14 cellular contexts compared by ENCODE assay signal in genomic region chr5:168552146-168552545, GRCh38. TPM values are rescaled to one million over a fixed set of nuclear protein-coding genes. Genes with fewer than 3 reads are reported as not detected.
DNase-seq lines count a peak whose midpoint lies in the region; ATAC-seq and TF ChIP-seq lines count a peak whose summit lies in the region.
"Had no signal": no experiment of that assay in that cellular context is flagged by ENCODE, and none has a peak within 500 bp of the region (broad histone marks: within the 10 kb centered on the region; RNA-seq: fewer than 3 reads in every experiment).

No MANE protein-coding gene starts in this region.

- no peak overlapping the region for H2BK20ac ChIP-seq in H9 (ENCODE audit: low read depth, low read length, poor library complexity, severe bottlenecking)

- H2BK5ac ChIP-seq in H9 (ENCODE audit: insufficient read length, low read length): no peak overlapping the region

- H3K18ac ChIP-seq in H9 (ENCODE audit: insufficient read length, low read depth, low read length): no peak overlapping the region

- peaks cover 40 to 65% (median 54%) of the 10 kb centered on the region in 3 experiments for H3K36me3 Mint-ChIP-seq in H9 (ENCODE audit: insufficient read depth in 1 of 3, low read depth in 3 of 3)
- H3K36me3 Mint-ChIP-seq in stimulated activated naive B cell treated with anti-CD40 and anti-IgM and Interleukin-4, amounts not matched to agents 10 μg/mL and 1 μg/mL and 100 μg/mL, for 72 hours: peaks cover 33 to 57% of the 10 kb centered on the region in 2 donors

- no peaks in the 10 kb centered on the region for H3K79me2 ChIP-seq in H9 (ENCODE audit: insufficient read depth, low read length)

- no peak overlapping the region for H2BK15ac ChIP-seq in H9 (ENCODE audit: low read depth, low read length)

- no peaks in the 10 kb centered on the region for H3K27me3 ChIP-seq in H9 (ENCODE audit: insufficient read depth, low read length)
- H3K27me3 ChIP-seq: uterus had no signal

- H2BK12ac ChIP-seq in H9 (ENCODE audit: insufficient read length, low read depth, low read length): no peak overlapping the region

- H3T11ph ChIP-seq in H9 (ENCODE audit: low read length): no peak overlapping the region

- no peak overlapping the region for H2AFZ ChIP-seq in H9 (ENCODE audit: low read length)

- no peaks in the 10 kb centered on the region for H3K4me1 Mint-ChIP-seq in H9
- peaks cover 0 to 6% of the 10 kb centered on the region in 2 donors for H3K4me1 Mint-ChIP-seq in stimulated activated naive B cell treated with anti-CD40 and anti-IgM and Interleukin-4, amounts not matched to agents 10 μg/mL and 1 μg/mL and 100 μg/mL, for 72 hours
- H3K4me1 Mint-ChIP-seq: activated CD8-positive, alpha-beta memory T cell treated with anti-CD3 and anti-CD28 coated beads, Interleukin-2, amount 10 ng/mL, durations not matched to agents 7 days and 5 days; activated naive CD8-positive, alpha-beta T cell treated with anti-CD3 and anti-CD28 coated beads, Interleukin-2, amount 10 ng/mL, durations not matched to agents 7 days and 5 days had no signal

- H3K79me1 ChIP-seq in H9 (ENCODE audit: insufficient read depth, low read depth, low read length, poor library complexity, severe bottlenecking): peaks cover 6% of the 10 kb centered on the region

- H3K4ac ChIP-seq in H9 (ENCODE audit: low read depth, low read length): no peak overlapping the region

- no peaks in the 10 kb centered on the region for H4K20me1 ChIP-seq in H9 (ENCODE audit: control insufficient read depth, insufficient read depth, insufficient read length)

- no peaks in the 10 kb centered on the region for H3K9me3 ChIP-seq in H9 (ENCODE audit: control insufficient read depth, low read depth, low read length)
- H3K9me3 ChIP-seq: uterus had no signal

- no peak for ATAC-seq in GM18858 (IDR thresholded peaks at IDR 0.05; ENCODE audit: unreplicated experiment)
- ATAC-seq in stimulated activated naive B cell treated with anti-CD40 and anti-IgM and Interleukin-4, amounts not matched to agents 10 μg/mL and 1 μg/mL and 100 μg/mL, for 72 hours (replicated peaks): no peak
- ATAC-seq: activated CD8-positive, alpha-beta memory T cell treated with anti-CD3 and anti-CD28 coated beads, Interleukin-2, amount 10 ng/mL, durations not matched to agents 7 days and 5 days; effector memory CD8-positive, alpha-beta T cell had no signal

- no peak overlapping the region for H2AK5ac ChIP-seq in H9 (ENCODE audit: insufficient read length, low read length)

- DNase-seq in AG08396 (ENCODE audit: low spot score) (peak; percentile 45), HT1080 (ENCODE audit: low read depth) (peak; percentile 62), cerebellum (ENCODE audit: low spot score) (peak; percentile 21), iris pigment epithelial cell (ENCODE audit: low read depth) (peak; percentile 93), H9 (no peak), NCI-H1417 treated with DMSO at 0.1 percent for 48 hours (lab: John Stamatoyannopoulos, UW) (no peak)
- DNase-seq in stimulated activated naive B cell treated with anti-CD40 and anti-IgM and Interleukin-4, amounts not matched to agents 10 μg/mL and 1 μg/mL and 100 μg/mL, for 72 hours: no peak
- DNase-seq: activated CD8-positive, alpha-beta memory T cell treated with anti-CD3 and anti-CD28 coated beads, Interleukin-2, amount 10 ng/mL, durations not matched to agents 7 days and 5 days; activated naive CD8-positive, alpha-beta T cell treated with anti-CD3 and anti-CD28 coated beads, Interleukin-2, amount 10 ng/mL, durations not matched to agents 7 days and 5 days; effector memory CD8-positive, alpha-beta T cell; KG1; uterus had no signal

- H3K9ac ChIP-seq in H9 (ENCODE audit: extremely low read depth, insufficient read length, low read length): no peak overlapping the region

- TF ChIP-seq CTCF in H9 (conservative IDR thresholded peaks at IDR 0.05): no peak

- H3K27ac Mint-ChIP-seq in H9: no peak overlapping the region
- no peak overlapping the region for H3K27ac Mint-ChIP-seq in stimulated activated naive B cell treated with anti-CD40 and anti-IgM and Interleukin-4, amounts not matched to agents 10 μg/mL and 1 μg/mL and 100 μg/mL, for 72 hours
- H3K27ac Mint-ChIP-seq: activated CD8-positive, alpha-beta memory T cell treated with anti-CD3 and anti-CD28 coated beads, Interleukin-2, amount 10 ng/mL, durations not matched to agents 7 days and 5 days; activated naive CD8-positive, alpha-beta T cell treated with anti-CD3 and anti-CD28 coated beads, Interleukin-2, amount 10 ng/mL, durations not matched to agents 7 days and 5 days had no signal

- H2BK120ac ChIP-seq in H9 (ENCODE audit: low read depth, low read length, poor library complexity, severe bottlenecking): no peak overlapping the region

- H3K27me3 Mint-ChIP-seq in H9 (ENCODE audit: low read depth): no peaks in the 10 kb centered on the region
- H3K27me3 Mint-ChIP-seq in stimulated activated naive B cell treated with anti-CD40 and anti-IgM and Interleukin-4, amounts not matched to agents 10 μg/mL and 1 μg/mL and 100 μg/mL, for 72 hours: no peaks in the 10 kb centered on the region
- H3K27me3 Mint-ChIP-seq: activated CD8-positive, alpha-beta memory T cell treated with anti-CD3 and anti-CD28 coated beads, Interleukin-2, amount 10 ng/mL, durations not matched to agents 7 days and 5 days; activated naive CD8-positive, alpha-beta T cell treated with anti-CD3 and anti-CD28 coated beads, Interleukin-2, amount 10 ng/mL, durations not matched to agents 7 days and 5 days; effector memory CD8-positive, alpha-beta T cell had no signal

- H3K23ac ChIP-seq in H9 (ENCODE audit: insufficient read length, low read depth, low read length): no peak overlapping the region

- no peak overlapping the region for H4K8ac ChIP-seq in H9 (replicated peaks; ENCODE audit: insufficient read length, low read depth, low read length)

- H3K4me2 ChIP-seq in H9 (ENCODE audit: insufficient read depth, insufficient read length, low read length): no peak overlapping the region
- H3K4me2 ChIP-seq: smooth muscle cell had no signal

- H3K14ac ChIP-seq in H9 (ENCODE audit: insufficient read depth, low read length): no peak overlapping the region

- no CpG with 5 or more reads among the region's 1 CpG for WGBS in H9 (ENCODE audit: extremely low coverage, insufficient read length, low lambda C conversion rate)

- no peak overlapping the region for H3K56ac ChIP-seq in H9 (ENCODE audit: insufficient read length, low read depth, low read length)

- H3K9me3 Mint-ChIP-seq in H9: no peaks in the 10 kb centered on the region
- H3K9me3 Mint-ChIP-seq in stimulated activated naive B cell treated with anti-CD40 and anti-IgM and Interleukin-4, amounts not matched to agents 10 μg/mL and 1 μg/mL and 100 μg/mL, for 72 hours: peaks cover 3 to 4% of the 10 kb centered on the region in 2 donors
- H3K9me3 Mint-ChIP-seq: effector memory CD8-positive, alpha-beta T cell had no signal

- no peak overlapping the region for H4K91ac ChIP-seq in H9 (ENCODE audit: insufficient read length, low read depth, low read length)

- H4K5ac ChIP-seq in H9 (ENCODE audit: insufficient read length, low read depth, low read length): no peak overlapping the region

- H3K4me3 Mint-ChIP-seq in H9: no peak overlapping the region
- no peak overlapping the region for H3K4me3 Mint-ChIP-seq in stimulated activated naive B cell treated with anti-CD40 and anti-IgM and Interleukin-4, amounts not matched to agents 10 μg/mL and 1 μg/mL and 100 μg/mL, for 72 hours
- H3K4me3 Mint-ChIP-seq: activated CD8-positive, alpha-beta memory T cell treated with anti-CD3 and anti-CD28 coated beads, Interleukin-2, amount 10 ng/mL, durations not matched to agents 7 days and 5 days; activated naive CD8-positive, alpha-beta T cell treated with anti-CD3 and anti-CD28 coated beads, Interleukin-2, amount 10 ng/mL, durations not matched to agents 7 days and 5 days; effector memory CD8-positive, alpha-beta T cell had no signal

- H3K4me1 ChIP-seq in H9 (ENCODE audit: insufficient read depth, low read length): no peaks in the 10 kb centered on the region
- H3K4me1 ChIP-seq: uterus had no signal

- no peak overlapping the region for H3K27ac ChIP-seq in H9 (ENCODE audit: insufficient read length, low read depth, low read length)
- H3K27ac ChIP-seq: uterus had no signal

- no peaks in the 10 kb centered on the region for H3K23me2 ChIP-seq in H9 (ENCODE audit: insufficient read length, low read depth, low read length, poor library complexity, severe bottlenecking)

RNA-seq across cellular contexts. Expression of gene FBLL1, which starts 23.0 kb away (rescaled TPM):
- total RNA-seq in HT1080 (2014; rRNA removed; shearing (Covaris generic)): not detected in 2 replicates
- polyA plus RNA-seq in HT1080 (2015; cell fraction: cytosol; rRNA removed): not detected in 2 replicates
- not detected in 2 replicates for polyA plus RNA-seq in HT1080 (2015; cell fraction: nucleus; rRNA removed)
- 20.9 TPM for total RNA-seq in cerebellum
- total RNA-seq in H9 (2021): 3.6 and 4.8 TPM in 2 replicates
- total RNA-seq: activated CD8-positive, alpha-beta memory T cell treated with anti-CD3 and anti-CD28 coated beads, Interleukin-2, amount 10 ng/mL, durations not matched to agents 7 days and 5 days; activated naive CD8-positive, alpha-beta T cell treated with anti-CD3 and anti-CD28 coated beads, Interleukin-2, amount 10 ng/mL, durations not matched to agents 7 days and 5 days had no signal

RNA-seq across cellular contexts. Expression of gene PANK3, which starts 27.0 kb away (rescaled TPM):
- total RNA-seq in HT1080 (2014; rRNA removed; shearing (Covaris generic)): 30.9 and 31.4 TPM in 2 replicates
- polyA plus RNA-seq in HT1080 (2015; cell fraction: cytosol; rRNA removed): 20.5 and 28.2 TPM in 2 replicates
- 34.4 and 34.5 TPM in 2 replicates for polyA plus RNA-seq in HT1080 (2015; cell fraction: nucleus; rRNA removed)
- total RNA-seq in cerebellum (162 TPM), H9 (2021) (79.4 and 82.6 TPM in 2 replicates)

Comparison
In these comparisons a context has a peak if more than half of its experiments do, and no peak if none do; other contexts are left out.
1. DNase-seq: peak in AG08396 (single experiment), HT1080 (single experiment), cerebellum (single experiment) and iris pigment epithelial cell (single experiment); none in H9 (single experiment), NCI-H1417 treated with DMSO at 0.1 percent for 48 hours (single experiment) and stimulated activated naive B cell treated with anti-CD40 and anti-IgM and Interleukin-4, amounts not matched to agents 10 μg/mL and 1 μg/mL and 100 μg/mL, for 72 hours (single experiment).